23 cellular contexts compared by ENCODE assay signal in genomic region chr19:13604902-13605586, GRCh38.
DNase-seq lines count a peak whose midpoint lies in the region; ATAC-seq and TF ChIP-seq lines count a peak whose summit lies in the region.
"Had no signal": no experiment of that assay in that cellular context is flagged by ENCODE, and none has a peak within 500 bp of the region (broad histone marks: within the 10 kb centered on the region; RNA-seq: fewer than 3 reads in every experiment).

No MANE protein-coding gene starts in this region.

- POLR2A ChIA-PET in naive thymus-derived CD4-positive, alpha-beta T cell (lab: Charles Lee), result no interaction called here

- CTCF ChIA-PET in naive thymus-derived CD4-positive, alpha-beta T cell (lab: Charles Lee), result no interaction called here

- H3K27me3 Mint-ChIP-seq in GM23338 (ENCODE audit: insufficient read depth, low read depth, poor library complexity), result peaks cover 12% of the 10 kb centered on the region
- peaks cover 3 to 23% (median 10%) of the 10 kb centered on the region in 5 donors for H3K27me3 Mint-ChIP-seq in naive thymus-derived CD4-positive, alpha-beta T cell

- no peaks in the 10 kb centered on the region for H4K20me1 ChIP-seq in GM23338 (replicated peaks; ENCODE audit: insufficient read depth)

- H3K4me2 ChIP-seq in GM23338, result peak overlapping the region; percentile 35; the same call in 1 of the 2 replicates

- no peak overlapping the region for H3K27ac Mint-ChIP-seq in GM23338
- peak overlapping the region in 2 of 9 donors; percentile 46 to 62 for H3K27ac Mint-ChIP-seq in naive thymus-derived CD4-positive, alpha-beta T cell
- H3K27ac Mint-ChIP-seq: activated B cell treated with CpG ODN at 0.5 μM for 24 hours; activated CD4-positive, alpha-beta memory T cell treated with anti-CD3 and anti-CD28 coated beads, Interleukin-2, amount 10 ng/mL, durations not matched to agents 7 days and 5 days had no signal

- no peak overlapping the region for H3K9ac ChIP-seq in endocrine pancreas (ENCODE audit: control insufficient read depth, insufficient read depth, low read length)

- H3K9me3 Mint-ChIP-seq in GM23338, result no peaks in the 10 kb centered on the region
- no peaks in the 10 kb centered on the region for H3K9me3 Mint-ChIP-seq in naive thymus-derived CD4-positive, alpha-beta T cell
- H3K9me3 Mint-ChIP-seq: activated B cell treated with CpG ODN at 0.5 μM for 24 hours; activated CD4-positive, alpha-beta memory T cell treated with anti-CD3 and anti-CD28 coated beads, Interleukin-2, amount 10 ng/mL, durations not matched to agents 7 days and 5 days; CD4-positive, alpha-beta memory T cell had no signal

- no peak overlapping the region; the same call in 2 of the 3 replicates for H3K4me3 Mint-ChIP-seq in GM23338
- H3K4me3 Mint-ChIP-seq in naive thymus-derived CD4-positive, alpha-beta T cell, result no peak overlapping the region
- H3K4me3 Mint-ChIP-seq: activated B cell treated with CpG ODN at 0.5 μM for 24 hours; activated CD4-positive, alpha-beta memory T cell treated with anti-CD3 and anti-CD28 coated beads, Interleukin-2, amount 10 ng/mL, durations not matched to agents 7 days and 5 days; CD4-positive, alpha-beta memory T cell had no signal

- peak; percentile 61 for ATAC-seq in GM23338
- no peak for ATAC-seq in naive thymus-derived CD4-positive, alpha-beta T cell
- ATAC-seq: body of pancreas, lower lobe of right lung had no signal

- no peak for TF ChIP-seq CTCF in GM23338 (conservative IDR thresholded peaks at IDR 0.05; ENCODE audit: low read depth in 2 of 2)

- H3K4me1 ChIP-seq in GM23338 (ENCODE audit: insufficient read depth) (peaks cover 6% of the 10 kb centered on the region), endocrine pancreas (ENCODE audit: control insufficient read depth, insufficient read depth, low read length) (peaks cover 4% of the 10 kb centered on the region)
- no peaks in the 10 kb centered on the region for H3K4me1 ChIP-seq in naive thymus-derived CD4-positive, alpha-beta T cell (ENCODE audit: control insufficient read depth in 2 of 2, insufficient read depth in 2 of 2, low read length in 2 of 2)
- H3K4me1 ChIP-seq: body of pancreas, lower lobe of right lung had no signal

- intact Hi-C loops in naive thymus-derived CD4-positive, alpha-beta T cell (cut with micrococcal nuclease), result no loop called here

- H3K4me3 ChIP-seq in GM23338, result no peak overlapping the region
- H3K4me3 ChIP-seq in endocrine pancreas (ENCODE audit: control insufficient read depth, insufficient read depth, low read length), result peak overlapping the region; percentile 35
- no peak overlapping the region for H3K4me3 ChIP-seq in naive thymus-derived CD4-positive, alpha-beta T cell (ENCODE audit: low read length)
- H3K4me3 ChIP-seq: body of pancreas, lower lobe of right lung, transverse colon had no signal

- H3K36me3 ChIP-seq in GM23338 (ENCODE audit: insufficient read depth) (no peaks in the 10 kb centered on the region), endocrine pancreas (ENCODE audit: control insufficient read depth, insufficient read depth, low read length) (no peaks in the 10 kb centered on the region)
- H3K36me3 ChIP-seq in naive thymus-derived CD4-positive, alpha-beta T cell (ENCODE audit: control insufficient read depth in 2 of 3, insufficient read depth in 3 of 3, low read length in 3 of 3), result no peaks in the 10 kb centered on the region
- H3K36me3 ChIP-seq: lower lobe of right lung, transverse colon had no signal

- peaks cover 13% of the 10 kb centered on the region for H3K4me1 Mint-ChIP-seq in GM23338
- H3K4me1 Mint-ChIP-seq in naive thymus-derived CD4-positive, alpha-beta T cell, result peaks cover 2 to 20% (median 6%) of the 10 kb centered on the region in 7 donors
- H3K4me1 Mint-ChIP-seq: activated B cell treated with CpG ODN at 0.5 μM for 24 hours had no signal

- peak overlapping the region; percentile 2; the same call in 1 of the 2 replicates for H3K27ac ChIP-seq in GM23338 (ENCODE audit: low read depth)
- H3K27ac ChIP-seq in naive thymus-derived CD4-positive, alpha-beta T cell (ENCODE audit: low read depth, low read length), result no peak overlapping the region
- H3K27ac ChIP-seq: body of pancreas, epithelial cell of prostate, lower lobe of right lung, transverse colon had no signal

- no peaks in the 10 kb centered on the region for H3K9me3 ChIP-seq in endocrine pancreas (ENCODE audit: control insufficient read depth, low read length)
- no peaks in the 10 kb centered on the region for H3K9me3 ChIP-seq in naive thymus-derived CD4-positive, alpha-beta T cell (ENCODE audit: control insufficient read depth in 2 of 3, low read length in 3 of 3)
- H3K9me3 ChIP-seq: body of pancreas, lower lobe of right lung, transverse colon had no signal

- DNase-seq in GM23338 (ENCODE audit: low spot score) (peak; percentile 52), NCI-H1436 (lab: John Stamatoyannopoulos, UW) (peak; percentile 26), RPMI8226 (peak; percentile 45), epidermal melanocyte (ENCODE audit: insufficient read length, low spot score) (no peak)
- no peak for DNase-seq in naive thymus-derived CD4-positive, alpha-beta T cell
- DNase-seq in activated CD4-positive, alpha-beta T cell treated with anti-CD3 and anti-CD28 coated beads for 48 hours, result no peak
- DNase-seq: activated B cell treated with CpG ODN at 0.5 μM for 24 hours; activated CD4-positive, alpha-beta memory T cell treated with anti-CD3 and anti-CD28 coated beads, Interleukin-2, amount 10 ng/mL, durations not matched to agents 7 days and 5 days; activated gamma-delta T cell; activated T-cell treated with anti-CD3 and anti-CD28 coated beads for 4 hours; body of pancreas; CD4-positive, alpha-beta memory T cell; cerebellar nuclear complex; DMS53; GF-D8; kidney glomerular epithelial cell; NCI-H187; NCI-H2227 treated with DMSO at 0.1 percent for 48 hours; stimulated activated CD4-positive, alpha-beta T cell treated with anti-CD3 and anti-CD28 coated beads, Interleukin-15, amount 100 ng/mL, for 24 hours; transverse colon had no signal

- H3K79me2 ChIP-seq in GM23338 (replicated peaks; ENCODE audit: insufficient read depth), result no peaks in the 10 kb centered on the region

- H3K36me3 Mint-ChIP-seq in GM23338 (ENCODE audit: low read depth), result no peaks in the 10 kb centered on the region
- H3K36me3 Mint-ChIP-seq in naive thymus-derived CD4-positive, alpha-beta T cell, result no peaks in the 10 kb centered on the region
- H3K36me3 Mint-ChIP-seq: CD4-positive, alpha-beta memory T cell had no signal

- 0 out of 2 replicates have a peak, but pooled peaks cover 4% of the 10 kb centered on the region for H3F3A ChIP-seq in GM23338 (replicated peaks; ENCODE audit: low read depth)

- peak overlapping the region; percentile 78; the same call in 1 of the 2 replicates for H2AFZ ChIP-seq in GM23338

- H3K27me3 ChIP-seq in GM23338 (ENCODE audit: insufficient read depth) (no peaks in the 10 kb centered on the region), endocrine pancreas (ENCODE audit: control insufficient read depth, insufficient read depth, low read length) (no peaks in the 10 kb centered on the region)
- no peaks in the 10 kb centered on the region for H3K27me3 ChIP-seq in naive thymus-derived CD4-positive, alpha-beta T cell (ENCODE audit: control insufficient read depth in 2 of 2, insufficient read depth in 2 of 2, low read length in 2 of 2)
- H3K27me3 ChIP-seq: body of pancreas had no signal

- H3K9me2 ChIP-seq in GM23338 (ENCODE audit: insufficient read depth), result no peaks in the 10 kb centered on the region

TF ChIP-seq in GM23338, 12 proteins besides CTCF, POLR2A, EP300 and RAD21:
- TF ChIP-seq POLR2AphosphoS5 (IDR thresholded peaks at IDR 0.05; ENCODE audit: low read depth) (no peak), JUNB (IDR thresholded peaks at IDR 0.05; ENCODE audit: unreplicated experiment) (no peak), ZNF331 (CRISPR knock-in tag; IDR thresholded peaks at IDR 0.05; ENCODE audit: low read depth) (no peak), STAT1 (IDR thresholded peaks at IDR 0.05; ENCODE audit: unreplicated experiment) (no peak)

Comparison
In these comparisons a context has a peak if more than half of its experiments do, and no peak if none do; other contexts are left out.
1. DNase-seq: peak in GM23338 (single experiment), NCI-H1436 (single experiment) and RPMI8226 (single experiment); none in naive thymus-derived CD4-positive, alpha-beta T cell (0 of 9), epidermal melanocyte (single experiment) and activated CD4-positive, alpha-beta T cell treated with anti-CD3 and anti-CD28 coated beads for 48 hours (single experiment).